In the genomic region with DNA sequence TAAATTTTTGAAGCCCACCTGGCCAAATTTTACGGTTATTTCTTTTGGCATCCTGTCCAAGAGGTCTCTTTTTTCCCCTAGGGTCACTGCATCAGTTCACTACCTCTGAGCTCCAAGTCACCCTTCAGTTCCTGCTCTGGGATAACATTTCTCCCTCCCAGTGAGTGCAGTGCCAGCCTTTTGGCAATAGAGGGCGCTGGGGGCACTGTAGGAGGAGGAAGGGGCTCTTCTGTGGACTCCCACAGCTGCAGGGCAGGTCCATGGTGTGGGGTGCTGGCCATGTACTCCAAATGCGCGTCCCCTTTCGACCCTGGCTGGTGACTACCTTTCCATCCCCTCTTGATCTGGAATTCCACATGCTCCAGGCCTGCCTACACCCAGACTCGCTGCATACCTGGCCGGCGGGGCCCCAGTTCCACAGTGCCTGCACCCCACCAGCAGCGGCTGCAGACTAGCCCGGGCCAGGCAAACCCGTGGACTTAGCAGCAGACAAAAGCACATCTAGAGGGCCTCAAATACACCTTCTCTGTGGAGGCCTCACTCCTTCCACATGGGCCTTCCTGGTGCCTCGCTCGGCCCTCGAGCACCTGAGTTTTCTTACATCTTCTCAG, we compare ENCODE assay signal across 10 cellular contexts. TPM values are rescaled to one million over a fixed set of nuclear protein-coding genes. Genes with fewer than 3 reads are reported as not detected.
DNase-seq lines count a peak whose midpoint lies in the region; ATAC-seq and TF ChIP-seq lines count a peak whose summit lies in the region.
"Had no signal": no experiment of that assay in that cellular context is flagged by ENCODE, and none has a peak within 500 bp of the region (broad histone marks: within the 10 kb centered on the region; RNA-seq: fewer than 3 reads in every experiment).

No MANE protein-coding gene starts in this region.

- H2BK12ac ChIP-seq in H9 (ENCODE audit: insufficient read length, low read depth, low read length) (no peak overlapping the region), neuronal stem cell (ENCODE audit: low read length) (no peak overlapping the region)

- H3K9me3 ChIP-seq in H9 (ENCODE audit: control insufficient read depth, low read depth, low read length) (no peaks in the 10 kb centered on the region), RWPE2 (ENCODE audit: severe bottlenecking) (no peaks in the 10 kb centered on the region), neuronal stem cell (replicated peaks in 1 of 2; ENCODE audit: control insufficient read depth in 2 of 2, insufficient read depth in 1 of 2, low read depth in 1 of 2, low read length in 2 of 2) (peaks cover 0 to 1% of the 10 kb centered on the region in 2 donors)

- no peaks in the 10 kb centered on the region for H3K27me3 ChIP-seq in H9 (ENCODE audit: insufficient read depth, low read length)
- no peaks in the 10 kb centered on the region for H3K27me3 ChIP-seq in RWPE2 (ENCODE audit: insufficient read depth, poor library complexity, severe bottlenecking)
- no peaks in the 10 kb centered on the region for H3K27me3 ChIP-seq in neuronal stem cell (ENCODE audit: control insufficient read depth in 3 of 3, insufficient read depth in 3 of 3, low read depth in 1 of 3, low read length in 3 of 3)

- H3K4me1 ChIP-seq in H9 (ENCODE audit: insufficient read depth, low read length) (no peaks in the 10 kb centered on the region), RWPE2 (ENCODE audit: insufficient read depth, poor library complexity, severe bottlenecking) (no peaks in the 10 kb centered on the region), neuronal stem cell (ENCODE audit: control insufficient read depth in 2 of 2, insufficient read depth in 1 of 2, low read depth in 1 of 2, low read length in 2 of 2) (no peaks in the 10 kb centered on the region)

- H3K79me2 ChIP-seq in H9 (ENCODE audit: insufficient read depth, low read length), result no peaks in the 10 kb centered on the region

- H3K9ac ChIP-seq in H9 (ENCODE audit: extremely low read depth, insufficient read length, low read length) (no peak overlapping the region), neuronal stem cell (ENCODE audit: low read depth, low read length, poor library complexity) (no peak overlapping the region)

- no peaks in the 10 kb centered on the region for H4K20me1 ChIP-seq in H9 (ENCODE audit: control insufficient read depth, insufficient read depth, insufficient read length)

- H3K18ac ChIP-seq in H9 (ENCODE audit: insufficient read length, low read depth, low read length) (no peak overlapping the region), neuronal stem cell (ENCODE audit: low read length) (peak overlapping the region; percentile 88)

- H3K14ac ChIP-seq in H9 (ENCODE audit: insufficient read depth, low read length) (no peak overlapping the region; the same call in 1 of the 2 replicates), neuronal stem cell (ENCODE audit: low read length) (no peak overlapping the region)

- 0 out of 7 replicates have a peak overlapping the region, but pooled peaks of 1 of the 3 experiments have one; percentile 16 for H3K27ac Mint-ChIP-seq in H9
- no peak overlapping the region for H3K27ac Mint-ChIP-seq in stimulated activated effector memory CD8-positive, alpha-beta T cell treated with anti-CD3 and anti-CD28 coated beads, Interleukin-12 subunit alpha, Interleukin-12 subunit beta, amount 100 ng/mL, for 72 hours
- H3K27ac Mint-ChIP-seq in stimulated activated memory B cell treated with anti-CD40 and anti-IgM and Interleukin-4, amounts not matched to agents 10 μg/mL and 1 μg/mL and 100 μg/mL, for 72 hours, result no peak overlapping the region
- H3K27ac Mint-ChIP-seq: T-helper 1 cell treated with Interleukin-12 subunit alpha and Interleukin-12 subunit beta and Interleukin-4 antibody, amounts not matched to agents 30 μg/mL and 1 μg/mL, for 36 hours had no signal

- H2BK15ac ChIP-seq in H9 (ENCODE audit: low read depth, low read length), result no peak overlapping the region
- no peak overlapping the region for H2BK15ac ChIP-seq in neuronal stem cell (ENCODE audit: low read length)

- H4K8ac ChIP-seq in H9 (replicated peaks; ENCODE audit: insufficient read length, low read depth, low read length), result no peak overlapping the region
- no peak overlapping the region for H4K8ac ChIP-seq in neuronal stem cell (ENCODE audit: low read depth, low read length)

- no peak overlapping the region for H3K4me2 ChIP-seq in H9 (ENCODE audit: insufficient read depth, insufficient read length, low read length)
- H3K4me2 ChIP-seq in neuronal stem cell (ENCODE audit: insufficient read depth, low read length, poor library complexity, severe bottlenecking), result no peak overlapping the region

- no peak overlapping the region for H2BK20ac ChIP-seq in H9 (ENCODE audit: low read depth, low read length, poor library complexity, severe bottlenecking)

- H4K91ac ChIP-seq in H9 (ENCODE audit: insufficient read length, low read depth, low read length), result no peak overlapping the region
- no peak overlapping the region for H4K91ac ChIP-seq in neuronal stem cell (ENCODE audit: low read depth, low read length, poor library complexity)

- peaks cover under 1 to 3% of the 10 kb centered on the region in 2 experiments; a peak in 2 of 4 replicates for H3K4me1 Mint-ChIP-seq in H9
- H3K4me1 Mint-ChIP-seq in stimulated activated effector memory CD8-positive, alpha-beta T cell treated with anti-CD3 and anti-CD28 coated beads, Interleukin-12 subunit alpha, Interleukin-12 subunit beta, amount 100 ng/mL, for 72 hours, result peaks cover 34% of the 10 kb centered on the region
- H3K4me1 Mint-ChIP-seq in stimulated activated memory B cell treated with anti-CD40 and anti-IgM and Interleukin-4, amounts not matched to agents 10 μg/mL and 1 μg/mL and 100 μg/mL, for 72 hours, result no peaks in the 10 kb centered on the region

- WGBS in H9 (ENCODE audit: extremely low coverage, insufficient read length, low lambda C conversion rate), result no CpG with 5 or more reads among the region's 14 CpGs
- no CpG with 5 or more reads among the region's 14 CpGs for WGBS in neuronal stem cell (ENCODE audit: extremely low coverage in 2 of 2, insufficient read length in 2 of 2, insufficient replicate concordance in 1 of 2), 2 donors

- H3K23me2 ChIP-seq in H9 (ENCODE audit: insufficient read length, low read depth, low read length, poor library complexity, severe bottlenecking), result no peaks in the 10 kb centered on the region

- no peak overlapping the region for H2AK5ac ChIP-seq in H9 (ENCODE audit: insufficient read length, low read length)
- peak overlapping the region; percentile 40 for H2AK5ac ChIP-seq in neuronal stem cell (ENCODE audit: low read depth, low read length)

- peak; percentile 45 for DNase-seq in Caki2 (ENCODE audit: low read depth)
- DNase-seq in H9, result peak; percentile 87
- DNase-seq in RWPE2 (ENCODE audit: low spot score), result no peak
- peak; percentile 61 for DNase-seq in dermis blood vessel endothelial cell
- DNase-seq in neuronal stem cell (ENCODE audit: low spot score), result peak; percentile 53
- no peak for DNase-seq in stimulated activated effector memory CD8-positive, alpha-beta T cell treated with anti-CD3 and anti-CD28 coated beads, Interleukin-12 subunit alpha, Interleukin-12 subunit beta, amount 100 ng/mL, for 72 hours (ENCODE audit: low spot score in 2 of 2)
- DNase-seq in cerebellum (ENCODE audit: low spot score), result no peak

- no peak overlapping the region for H3K56ac ChIP-seq in H9 (ENCODE audit: insufficient read length, low read depth, low read length)

- no peak for ATAC-seq in RWPE2 (ENCODE audit: low read depth)
- ATAC-seq in stimulated activated effector memory CD8-positive, alpha-beta T cell treated with anti-CD3 and anti-CD28 coated beads, Interleukin-12 subunit alpha, Interleukin-12 subunit beta, amount 100 ng/mL, for 72 hours, result no peak
- no peak for ATAC-seq in stimulated activated memory B cell treated with anti-CD40 and anti-IgM and Interleukin-4, amounts not matched to agents 10 μg/mL and 1 μg/mL and 100 μg/mL, for 72 hours

- no peaks in the 10 kb centered on the region for H3K36me3 Mint-ChIP-seq in H9 (ENCODE audit: insufficient read depth in 1 of 3, low read depth in 3 of 3)
- peaks cover 9% of the 10 kb centered on the region for H3K36me3 Mint-ChIP-seq in stimulated activated effector memory CD8-positive, alpha-beta T cell treated with anti-CD3 and anti-CD28 coated beads, Interleukin-12 subunit alpha, Interleukin-12 subunit beta, amount 100 ng/mL, for 72 hours
- H3K36me3 Mint-ChIP-seq in stimulated activated memory B cell treated with anti-CD40 and anti-IgM and Interleukin-4, amounts not matched to agents 10 μg/mL and 1 μg/mL and 100 μg/mL, for 72 hours, result no peaks in the 10 kb centered on the region

- H3K4ac ChIP-seq in H9 (ENCODE audit: low read depth, low read length), result no peak overlapping the region
- H3K4ac ChIP-seq in neuronal stem cell (ENCODE audit: low read length), result no peak overlapping the region

- no peaks in the 10 kb centered on the region for H3K9me3 Mint-ChIP-seq in H9
- H3K9me3 Mint-ChIP-seq in stimulated activated effector memory CD8-positive, alpha-beta T cell treated with anti-CD3 and anti-CD28 coated beads, Interleukin-12 subunit alpha, Interleukin-12 subunit beta, amount 100 ng/mL, for 72 hours, result no peaks in the 10 kb centered on the region
- no peaks in the 10 kb centered on the region for H3K9me3 Mint-ChIP-seq in stimulated activated memory B cell treated with anti-CD40 and anti-IgM and Interleukin-4, amounts not matched to agents 10 μg/mL and 1 μg/mL and 100 μg/mL, for 72 hours

- H2AFZ ChIP-seq in H9 (ENCODE audit: low read length) (no peak overlapping the region), neuronal stem cell (ENCODE audit: low read length) (no peak overlapping the region)

- no peak overlapping the region for H3T11ph ChIP-seq in H9 (ENCODE audit: low read length)

- H2BK5ac ChIP-seq in H9 (ENCODE audit: insufficient read length, low read length) (no peak overlapping the region), neuronal stem cell (ENCODE audit: low read length) (no peak overlapping the region)

- no peaks in the 10 kb centered on the region for H3K79me1 ChIP-seq in H9 (ENCODE audit: insufficient read depth, low read depth, low read length, poor library complexity, severe bottlenecking)
- no peaks in the 10 kb centered on the region for H3K79me1 ChIP-seq in neuronal stem cell (ENCODE audit: low read depth, low read length)

- in situ Hi-C loops in Caki2 (cut with HindIII; ENCODE audit: low pct_unique_long_range_greater_than_20kb, low sequenced_read_pairs), result no loop called here

- H3K23ac ChIP-seq in H9 (ENCODE audit: insufficient read length, low read depth, low read length), result no peak overlapping the region
- H3K23ac ChIP-seq in neuronal stem cell (ENCODE audit: low read depth, low read length, poor library complexity), result peak overlapping the region; percentile 5

- no peak overlapping the region for H3K27ac ChIP-seq in H9 (ENCODE audit: insufficient read length, low read depth, low read length)
- no peak overlapping the region for H3K27ac ChIP-seq in RWPE2 (ENCODE audit: poor library complexity, severe bottlenecking)
- no peak overlapping the region for H3K27ac ChIP-seq in neuronal stem cell (replicated peaks; ENCODE audit: low read length)

- H2BK120ac ChIP-seq in H9 (ENCODE audit: low read depth, low read length, poor library complexity, severe bottlenecking) (no peak overlapping the region), neuronal stem cell (ENCODE audit: low read depth, low read length) (no peak overlapping the region)

- TF ChIP-seq CTCF in H9 (conservative IDR thresholded peaks at IDR 0.05), result peak; percentile 91
- TF ChIP-seq CTCF in RWPE2 (IDR thresholded peaks at IDR 0.05; ENCODE audit: poor library complexity, severe bottlenecking), result peak; percentile 41

- no peak overlapping the region for H3K4me3 ChIP-seq in RWPE2 (ENCODE audit: severe bottlenecking)
- no peak overlapping the region for H3K4me3 ChIP-seq in neuronal stem cell (ENCODE audit: low read length in 2 of 2)

- peaks cover 2% of the 10 kb centered on the region; the same call in 1 of the 2 replicates for H3K27me3 Mint-ChIP-seq in H9 (ENCODE audit: low read depth)
- no peaks in the 10 kb centered on the region for H3K27me3 Mint-ChIP-seq in stimulated activated memory B cell treated with anti-CD40 and anti-IgM and Interleukin-4, amounts not matched to agents 10 μg/mL and 1 μg/mL and 100 μg/mL, for 72 hours

- H3K4me3 Mint-ChIP-seq in H9, result no peak overlapping the region; a peak in 1 of 5 replicates
- no peak overlapping the region for H3K4me3 Mint-ChIP-seq in stimulated activated effector memory CD8-positive, alpha-beta T cell treated with anti-CD3 and anti-CD28 coated beads, Interleukin-12 subunit alpha, Interleukin-12 subunit beta, amount 100 ng/mL, for 72 hours
- H3K4me3 Mint-ChIP-seq in stimulated activated memory B cell treated with anti-CD40 and anti-IgM and Interleukin-4, amounts not matched to agents 10 μg/mL and 1 μg/mL and 100 μg/mL, for 72 hours, result no peak overlapping the region
- H3K4me3 Mint-ChIP-seq: T-helper 1 cell treated with Interleukin-12 subunit alpha and Interleukin-12 subunit beta and Interleukin-4 antibody, amounts not matched to agents 30 μg/mL and 1 μg/mL, for 36 hours had no signal

- no peaks in the 10 kb centered on the region for H3K36me3 ChIP-seq in RWPE2 (ENCODE audit: low read depth)
- H3K36me3 ChIP-seq in neuronal stem cell (replicated peaks in 1 of 2; ENCODE audit: control insufficient read depth in 2 of 2, insufficient read depth in 2 of 2, low read length in 2 of 2), result no peaks in the 10 kb centered on the region

- no peak overlapping the region for H4K5ac ChIP-seq in H9 (ENCODE audit: insufficient read length, low read depth, low read length)

RNA-seq across cellular contexts. Expression of gene NINJ1, which starts 20.3 kb away (rescaled TPM):
- total RNA-seq in Caki2 (2014; rRNA removed; shearing (Covaris generic); ENCODE audit: low replicate concordance), result 53.5 and 59.9 TPM in 2 replicates
- total RNA-seq in H9 (2021) (27.4 and 28.9 TPM in 2 replicates), dermis blood vessel endothelial cell (35.4 and 52.0 TPM in 2 replicates), cerebellum (10.2 TPM)
- 36.0 TPM for polyA plus RNA-seq in neuronal stem cell (2013, experiment 1 of 2)
- polyA plus RNA-seq in neuronal stem cell (2013, experiment 2 of 2), result 35.7 TPM

RNA-seq across cellular contexts. Expression of gene WNK2, which starts 29.5 kb away (rescaled TPM):
- total RNA-seq in Caki2 (2014; rRNA removed; shearing (Covaris generic); ENCODE audit: low replicate concordance), result 0.14 TPM in 1 of 2 replicates, not detected in the other
- 69.4 and 70.5 TPM in 2 replicates for total RNA-seq in H9 (2021)
- total RNA-seq in dermis blood vessel endothelial cell, result not detected in 2 replicates
- 22.1 TPM for polyA plus RNA-seq in neuronal stem cell (2013, experiment 1 of 2)
- polyA plus RNA-seq in neuronal stem cell (2013, experiment 2 of 2), result 22.8 TPM
- total RNA-seq in cerebellum, result 47.4 TPM
- total RNA-seq: lung microvascular endothelial cell had no signal

RNA-seq across cellular contexts. Expression of gene CARD19, which starts 58.4 kb away (rescaled TPM):
- total RNA-seq in Caki2 (2014; rRNA removed; shearing (Covaris generic); ENCODE audit: low replicate concordance), result 83.8 and 92.5 TPM in 2 replicates
- total RNA-seq in H9 (2021) (21.4 and 23.6 TPM in 2 replicates), dermis blood vessel endothelial cell (70.2 and 74.4 TPM in 2 replicates), cerebellum (17.7 TPM)
- polyA plus RNA-seq in neuronal stem cell (2013, experiment 1 of 2), result 23.2 TPM
- polyA plus RNA-seq in neuronal stem cell (2013, experiment 2 of 2), result 20.4 TPM

Comparison
In these comparisons a context has a peak if more than half of its experiments do, and no peak if none do; other contexts are left out.
1. DNase-seq: peak in Caki2 (single experiment), H9 (single experiment), dermis blood vessel endothelial cell (single experiment) and neuronal stem cell (single experiment); none in RWPE2 (single experiment), stimulated activated effector memory CD8-positive, alpha-beta T cell treated with anti-CD3 and anti-CD28 coated beads, Interleukin-12 subunit alpha, Interleukin-12 subunit beta, amount 100 ng/mL, for 72 hours (0 of 2) and cerebellum (single experiment).
2. RNA of gene WNK2, which starts 29.5 kb away (total RNA-seq): 69.4 to 70.5 TPM in H9 and 47.4 TPM in cerebellum (single experiment); 0.14 TPM in Caki2 and not detected in dermis blood vessel endothelial cell; every median in the first group is over 10 times any median in the second.